1 cellular context compared by ENCODE assay signal in the genomic region with DNA sequence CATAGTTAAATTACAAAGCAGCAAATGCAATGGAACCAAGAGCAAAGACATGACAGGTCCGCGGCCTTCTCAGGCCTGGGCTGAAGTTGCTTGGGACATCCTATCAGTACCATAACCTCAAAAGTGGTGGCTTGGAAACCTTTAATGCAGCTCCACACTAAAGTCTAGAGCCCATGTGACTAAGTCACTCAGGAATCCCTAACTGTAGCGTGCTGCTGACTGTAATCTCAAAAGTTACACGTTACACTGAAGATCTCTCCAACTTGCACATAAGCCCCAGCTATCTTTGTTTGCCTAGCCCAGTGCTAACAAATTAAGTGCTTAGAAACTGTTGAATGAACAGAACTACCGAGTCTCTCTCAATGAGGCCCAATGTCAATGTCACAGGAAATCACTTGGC.
TF ChIP-seq lines count a peak whose summit lies in the region.

No MANE protein-coding gene starts in this region.

TF ChIP-seq in IMR-90, 13 proteins besides CTCF, POLR2A, EP300 and RAD21:
- TF ChIP-seq RFX5 (IDR thresholded peaks at IDR 0.05; ENCODE audit: low read depth, low read length) = no peak
- no peak for TF ChIP-seq RCOR1 (IDR thresholded peaks at IDR 0.05; ENCODE audit: insufficient replicate concordance, low read length)
- no peak for TF ChIP-seq MAZ (IDR thresholded peaks at IDR 0.05; ENCODE audit: borderline replicate concordance, low read depth, low read length)
- no peak for TF ChIP-seq FOS (IDR thresholded peaks at IDR 0.05; ENCODE audit: low read depth, low read length)
